ENCODE assay signal across 1 cellular context in the genomic region with DNA sequence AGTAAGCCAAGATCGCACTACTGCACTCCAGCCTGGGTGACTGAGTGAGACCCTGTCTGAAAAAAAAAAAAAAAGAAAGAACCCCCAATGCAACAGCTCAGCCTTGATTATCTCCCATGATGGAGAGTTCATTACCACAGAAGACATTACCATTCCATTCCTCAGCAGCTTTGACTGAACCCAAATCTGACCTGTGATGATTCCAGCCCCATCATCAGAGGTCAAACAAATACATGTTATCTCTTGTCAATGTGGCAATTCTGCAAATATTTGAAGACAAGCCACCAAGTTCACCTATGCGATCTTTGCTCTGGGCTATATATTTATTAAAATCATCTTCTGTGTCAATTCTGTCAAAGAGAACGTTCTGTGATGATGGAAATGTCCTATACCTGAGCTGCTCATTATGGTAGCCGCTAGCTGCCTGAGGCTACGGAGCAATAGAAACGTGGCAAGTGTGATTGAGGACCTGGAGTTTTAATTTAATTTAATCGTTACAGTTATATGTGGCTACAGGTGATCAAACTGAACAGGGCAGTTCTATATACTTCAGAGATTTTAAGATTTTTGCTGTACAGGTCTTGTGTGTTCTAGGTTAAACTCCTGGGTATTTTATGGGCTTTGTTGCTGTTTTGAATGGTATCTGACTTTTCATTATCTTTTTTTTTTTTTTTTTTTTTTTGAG.
TF ChIP-seq lines count a peak whose summit lies in the region.

No MANE protein-coding gene starts in this region.

TF ChIP-seq in HepG2, 621 proteins besides CTCF, POLR2A, EP300 and RAD21 (continued from another document and continues in another):
- TF ChIP-seq BCLAF1 (IDR thresholded peaks at IDR 0.05) (no peak), CBFB (CRISPR knock-in tag; IDR thresholded peaks at IDR 0.05) (no peak), ATF7-NPFF (CRISPR knock-in tag; IDR thresholded peaks at IDR 0.05; ENCODE audit: low read depth) (no peak), ZKSCAN8 (CRISPR knock-in tag; IDR thresholded peaks at IDR 0.05; ENCODE audit: borderline replicate concordance) (no peak), ARNT (IDR thresholded peaks at IDR 0.05) (no peak), SAFB2 (CRISPR knock-in tag; IDR thresholded peaks at IDR 0.05; ENCODE audit: borderline replicate concordance, low read depth) (no peak), RXRB (CRISPR knock-in tag; IDR thresholded peaks at IDR 0.05; ENCODE audit: borderline replicate concordance) (peak; percentile 88), BORCS8-MEF2B (CRISPR knock-in tag; IDR thresholded peaks at IDR 0.05) (no peak), FOXP1 (IDR thresholded peaks at IDR 0.05) (no peak), FOXP1 (CRISPR knock-in tag; IDR thresholded peaks at IDR 0.05) (peak; percentile 66), ZNF558 (CRISPR knock-in tag; IDR thresholded peaks at IDR 0.05; ENCODE audit: borderline replicate concordance) (no peak), ZNF615 (CRISPR knock-in tag; IDR thresholded peaks at IDR 0.05; ENCODE audit: borderline replicate concordance) (no peak), PRPF4 (IDR thresholded peaks at IDR 0.05; ENCODE audit: low read depth, low read length, poor library complexity, severe bottlenecking) (no peak), CBX5 (CRISPR knock-in tag; IDR thresholded peaks at IDR 0.05; ENCODE audit: borderline replicate concordance) (no peak), MEIS1 (CRISPR knock-in tag; IDR thresholded peaks at IDR 0.05; ENCODE audit: borderline replicate concordance) (no peak), GMEB1 (CRISPR knock-in tag; IDR thresholded peaks at IDR 0.05; ENCODE audit: borderline replicate concordance) (no peak), ZNF556 (CRISPR knock-in tag; IDR thresholded peaks at IDR 0.05; ENCODE audit: borderline replicate concordance) (no peak), ZNF891 (CRISPR knock-in tag; IDR thresholded peaks at IDR 0.05) (no peak), GTF2F1 (IDR thresholded peaks at IDR 0.05; ENCODE audit: low read length) (no peak), ZNF292 (CRISPR knock-in tag; IDR thresholded peaks at IDR 0.05; ENCODE audit: borderline replicate concordance, low read depth) (no peak), ZNF572 (CRISPR knock-in tag; IDR thresholded peaks at IDR 0.05) (no peak), ZNF280D (CRISPR knock-in tag; IDR thresholded peaks at IDR 0.05) (no peak), DNMT3B (CRISPR knock-in tag; conservative IDR thresholded peaks at IDR 0.05) (no peak), NCOA2 (CRISPR knock-in tag; IDR thresholded peaks at IDR 0.05) (peak; percentile 39; the same call in 1 of the 2 replicates), ZBTB40 (IDR thresholded peaks at IDR 0.05) (no peak), ZBTB40 (CRISPR knock-in tag; IDR thresholded peaks at IDR 0.05) (no peak), FOXP4 (CRISPR knock-in tag; IDR thresholded peaks at IDR 0.05) (peak; percentile 37; the same call in 1 of the 2 replicates), NFYB (CRISPR knock-in tag; IDR thresholded peaks at IDR 0.05) (no peak), SP140L (CRISPR knock-in tag; IDR thresholded peaks at IDR 0.05; ENCODE audit: borderline replicate concordance) (no peak), ZNF788 (CRISPR knock-in tag; IDR thresholded peaks at IDR 0.05; ENCODE audit: borderline replicate concordance) (no peak), ZNF598 (CRISPR knock-in tag; IDR thresholded peaks at IDR 0.05; ENCODE audit: borderline replicate concordance) (no peak), ZNF274 (CRISPR knock-in tag; IDR thresholded peaks at IDR 0.05) (no peak)
- TF ChIP-seq, protein P1, sequence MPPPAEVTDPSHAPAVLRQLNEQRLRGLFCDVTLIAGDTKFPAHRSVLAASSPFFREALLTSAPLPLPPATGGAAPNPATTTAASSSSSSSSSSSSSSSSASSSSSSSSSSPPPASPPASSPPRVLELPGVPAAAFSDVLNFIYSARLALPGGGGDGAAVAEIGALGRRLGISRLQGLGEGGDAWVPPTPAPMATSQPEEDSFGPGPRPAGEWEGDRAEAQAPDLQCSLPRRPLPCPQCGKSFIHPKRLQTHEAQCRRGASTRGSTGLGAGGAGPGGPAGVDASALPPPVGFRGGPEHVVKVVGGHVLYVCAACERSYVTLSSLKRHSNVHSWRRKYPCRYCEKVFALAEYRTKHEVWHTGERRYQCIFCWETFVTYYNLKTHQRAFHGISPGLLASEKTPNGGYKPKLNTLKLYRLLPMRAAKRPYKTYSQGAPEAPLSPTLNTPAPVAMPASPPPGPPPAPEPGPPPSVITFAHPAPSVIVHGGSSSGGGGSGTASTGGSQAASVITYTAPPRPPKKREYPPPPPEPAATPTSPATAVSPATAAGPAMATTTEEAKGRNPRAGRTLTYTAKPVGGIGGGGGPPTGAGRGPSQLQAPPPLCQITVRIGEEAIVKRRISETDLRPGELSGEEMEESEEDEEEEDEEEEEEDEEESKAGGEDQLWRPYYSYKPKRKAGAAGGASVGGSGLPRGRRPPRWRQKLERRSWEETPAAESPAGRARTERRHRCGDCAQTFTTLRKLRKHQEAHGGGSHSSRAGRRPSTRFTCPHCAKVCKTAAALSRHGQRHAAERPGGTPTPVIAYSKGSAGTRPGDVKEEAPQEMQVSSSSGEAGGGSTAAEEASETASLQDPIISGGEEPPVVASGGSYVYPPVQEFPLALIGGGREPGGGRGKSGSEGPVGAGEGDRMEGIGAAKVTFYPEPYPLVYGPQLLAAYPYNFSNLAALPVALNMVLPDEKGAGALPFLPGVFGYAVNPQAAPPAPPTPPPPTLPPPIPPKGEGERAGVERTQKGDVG (CRISPR knock-in tag; IDR thresholded peaks at IDR 0.05; ENCODE audit: borderline replicate concordance) = no peak
- TF ChIP-seq, protein P2, sequence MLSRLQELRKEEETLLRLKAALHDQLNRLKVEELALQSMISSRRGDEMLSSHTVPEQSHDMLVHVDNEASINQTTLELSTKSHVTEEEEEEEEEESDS (CRISPR knock-in tag; IDR thresholded peaks at IDR 0.05; ENCODE audit: borderline replicate concordance) = no peak
